13 cellular contexts compared by ENCODE assay signal in the genomic region with DNA sequence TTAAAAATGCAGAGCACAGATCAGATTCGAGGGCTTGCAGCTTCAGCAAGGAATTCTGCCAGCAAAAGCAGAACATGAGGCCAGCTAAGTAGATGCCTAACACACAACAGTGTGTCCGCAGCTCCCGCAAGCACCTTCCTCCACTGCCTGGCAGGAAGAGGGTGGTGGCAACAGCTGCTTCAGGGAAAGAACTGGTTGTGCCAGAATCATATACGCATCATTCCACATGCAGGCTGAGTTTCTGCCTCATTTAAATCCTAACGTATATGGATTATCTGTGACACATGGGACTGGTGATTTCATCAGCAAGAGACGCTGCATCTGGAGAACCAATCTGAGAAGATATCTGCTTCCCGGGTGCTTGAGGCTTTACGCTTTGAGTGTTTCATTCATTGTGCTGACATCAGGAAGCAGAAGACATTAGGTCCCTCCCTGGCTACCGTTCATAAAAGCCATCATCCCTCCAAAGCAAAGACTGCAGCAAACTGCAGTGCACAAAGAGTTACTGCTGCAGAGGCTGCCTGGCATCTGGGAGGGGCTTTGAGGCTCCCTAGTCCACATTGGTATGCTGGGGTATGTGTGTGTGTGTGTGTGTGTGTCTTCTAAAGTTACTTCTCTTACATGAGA.
A peak's percentile ranks its signal among the peaks of the same experiment; 100 is the strongest.
DNase-seq lines count a peak whose midpoint lies in the region; ATAC-seq and TF ChIP-seq lines count a peak whose summit lies in the region.
"Had no signal": no experiment of that assay in that cellular context is flagged by ENCODE, and none has a peak within 500 bp of the region (broad histone marks: within the 10 kb centered on the region; RNA-seq: fewer than 3 reads in every experiment).

No MANE protein-coding gene starts in this region.

- no peak overlapping the region for H2AK5ac ChIP-seq in IMR-90 (ENCODE audit: low read depth, low read length)

- TF ChIP-seq EP300 in gastroesophageal sphincter (IDR thresholded peaks at IDR 0.05) = no peak

- CTCF ChIA-PET in IMR-90 (lab: Yijun Ruan, JAX) (no interaction called here), PC-3 (lab: Charles Lee) (no interaction called here)
- CTCF ChIA-PET in activated CD4-positive, alpha-beta memory T cell treated with anti-CD3 and anti-CD28 coated beads for 36 hours (lab: Charles Lee) = no interaction called here

- H3K9ac ChIP-seq in IMR-90 (ENCODE audit: low read depth, low read length) = no peak overlapping the region
- H3K9ac ChIP-seq in PC-3 (ENCODE audit: low read length) = no peak overlapping the region

- no peaks in the 10 kb centered on the region for H3K4me1 Mint-ChIP-seq in activated CD4-positive, alpha-beta memory T cell treated with anti-CD3 and anti-CD28 coated beads for 36 hours (ENCODE audit: low read depth)

- no peak overlapping the region for H2BK120ac ChIP-seq in IMR-90 (ENCODE audit: low read depth, low read length)

- DNase-seq in IMR-90 (peak; percentile 7), PC-3 (peak; percentile 46), retina (peak; percentile 67), dermis blood vessel endothelial cell (no peak), cerebellar nuclear complex (lab: John Stamatoyannopoulos, UW) (no peak)
- DNase-seq in activated CD4-positive, alpha-beta memory T cell treated with anti-CD3 and anti-CD28 coated beads for 36 hours = no peak
- no peak for DNase-seq in activated CD8-positive, alpha-beta memory T cell treated with anti-CD3 and anti-CD28 coated beads, Interleukin-2, amount 50 U/mL, for 48 hours
- DNase-seq: amniotic stem cell; effector memory CD8-positive, alpha-beta T cell; GOT3; NCI-H1436 treated with DMSO at 0.1 percent for 48 hours; right lobe of liver had no signal

- no peaks in the 10 kb centered on the region for H3K79me1 ChIP-seq in IMR-90 (ENCODE audit: low read depth in 1 of 2, low read length in 2 of 2)

- H2BK15ac ChIP-seq in IMR-90 (ENCODE audit: low read depth, low read length) = no peak overlapping the region

- TF ChIP-seq CTCF in IMR-90 (conservative IDR thresholded peaks at IDR 0.05; ENCODE audit: low read depth, low read length) (no peak), PC-3 (conservative IDR thresholded peaks at IDR 0.05; ENCODE audit: low read depth, low read length) (no peak), gastroesophageal sphincter (IDR thresholded peaks at IDR 0.05) (no peak)

- no peak overlapping the region for H3K56ac ChIP-seq in IMR-90 (ENCODE audit: extremely low read depth, insufficient read depth, low read length)

- no peak overlapping the region for H4K8ac ChIP-seq in IMR-90 (ENCODE audit: low read depth in 2 of 2, low read length in 2 of 2)

- no peak overlapping the region for H4K5ac ChIP-seq in IMR-90 (ENCODE audit: low read depth, low read length)

- TF ChIP-seq POLR2A in IMR-90 (IDR thresholded peaks at IDR 0.05; ENCODE audit: low read depth, low read length) = no peak
- no peak for TF ChIP-seq POLR2A in gastroesophageal sphincter (IDR thresholded peaks at IDR 0.05)

- H3K79me2 ChIP-seq in PC-3 (ENCODE audit: low read length) = no peaks in the 10 kb centered on the region

- H3K27me3 ChIP-seq in IMR-90 (ENCODE audit: control insufficient read depth, insufficient read depth, low read length) (no peaks in the 10 kb centered on the region), PC-3 (ENCODE audit: low read length) (peaks cover 6% of the 10 kb centered on the region; the same call in 1 of the 2 replicates), gastroesophageal sphincter (no peaks in the 10 kb centered on the region)
- H3K27me3 ChIP-seq: right lobe of liver had no signal

- H3K27ac ChIP-seq in IMR-90 (ENCODE audit: insufficient read depth, low read length) = no peak overlapping the region
- peak overlapping the region; percentile 25; the same call in 1 of the 2 replicates for H3K27ac ChIP-seq in PC-3 (ENCODE audit: low read length)
- peak overlapping the region in 3 of 4 donors; percentile 6 to 58 (median 23) for H3K27ac ChIP-seq in gastroesophageal sphincter
- H3K27ac ChIP-seq: right lobe of liver had no signal

- H4K20me1 ChIP-seq in IMR-90 (ENCODE audit: insufficient read depth, low read length) = no peaks in the 10 kb centered on the region
- H4K20me1 ChIP-seq in PC-3 (ENCODE audit: low read length) = no peaks in the 10 kb centered on the region

- H3K23ac ChIP-seq in IMR-90 (ENCODE audit: low read depth, low read length) = no peak overlapping the region

- no peaks in the 10 kb centered on the region for H3K36me3 ChIP-seq in IMR-90 (ENCODE audit: control insufficient read depth, insufficient read depth, low read length)
- no peaks in the 10 kb centered on the region for H3K36me3 ChIP-seq in PC-3 (ENCODE audit: low read depth, low read length)
- H3K36me3 ChIP-seq in gastroesophageal sphincter = peaks cover 0 to 15% of the 10 kb centered on the region in 2 donors
- H3K36me3 ChIP-seq: right lobe of liver had no signal

- H3K9me3 Mint-ChIP-seq in activated CD4-positive, alpha-beta memory T cell treated with anti-CD3 and anti-CD28 coated beads for 36 hours = no peaks in the 10 kb centered on the region

- intact Hi-C loops in IMR-90 (cut with micrococcal nuclease) = no loop called here
- intact Hi-C loops in PC-3 (cut with micrococcal nuclease) = no loop called here
- intact Hi-C loops in activated CD4-positive, alpha-beta memory T cell treated with anti-CD3 and anti-CD28 coated beads for 36 hours (cut with micrococcal nuclease) = no loop called here

- ATAC-seq in IMR-90 (ENCODE audit: low read depth) (no peak), PC-3 (no peak), gastroesophageal sphincter (no peak)
- ATAC-seq: effector memory CD8-positive, alpha-beta T cell had no signal

- H2BK5ac ChIP-seq in IMR-90 (ENCODE audit: low read depth, low read length, poor library complexity, severe bottlenecking) = no peak overlapping the region

- H3K9me3 ChIP-seq in IMR-90 (ENCODE audit: control insufficient read depth, insufficient read depth, low read length) (no peaks in the 10 kb centered on the region), PC-3 (ENCODE audit: low read length) (no peaks in the 10 kb centered on the region), gastroesophageal sphincter (no peaks in the 10 kb centered on the region)
- H3K9me3 ChIP-seq: right lobe of liver had no signal

- H3K4me3 Mint-ChIP-seq in activated CD4-positive, alpha-beta memory T cell treated with anti-CD3 and anti-CD28 coated beads for 36 hours = no peak overlapping the region
- H3K4me3 Mint-ChIP-seq: effector memory CD8-positive, alpha-beta T cell had no signal

- H3K4me1 ChIP-seq in IMR-90 (ENCODE audit: control insufficient read depth, insufficient read depth, low read length) = no peaks in the 10 kb centered on the region
- peaks cover 9% of the 10 kb centered on the region for H3K4me1 ChIP-seq in PC-3 (ENCODE audit: insufficient read depth, low read length)
- peaks cover 9 to 79% (median 18%) of the 10 kb centered on the region in 3 donors for H3K4me1 ChIP-seq in gastroesophageal sphincter
- H3K4me1 ChIP-seq: right lobe of liver had no signal

- no TSS peak for BruUV-seq in IMR-90 (replicated peaks; lab: Mats Ljungman, UMichigan)
- no TSS peak for BruUV-seq in PC-3 (replicated peaks; lab: Mats Ljungman, UMichigan)

- H3K4ac ChIP-seq in IMR-90 (ENCODE audit: low read depth, low read length) = no peak overlapping the region

- H2AK9ac ChIP-seq in IMR-90 (replicated peaks; ENCODE audit: low read depth, low read length, poor library complexity) = no peak overlapping the region

- no peaks in the 10 kb centered on the region for H3K36me3 Mint-ChIP-seq in activated CD4-positive, alpha-beta memory T cell treated with anti-CD3 and anti-CD28 coated beads for 36 hours

- in situ Hi-C loops in IMR-90 (cut with MboI; ENCODE audit: low sequenced_read_pairs) = no loop called here

- no peak overlapping the region for H3K27ac Mint-ChIP-seq in activated CD4-positive, alpha-beta memory T cell treated with anti-CD3 and anti-CD28 coated beads for 36 hours
- H3K27ac Mint-ChIP-seq: effector memory CD8-positive, alpha-beta T cell had no signal

- no peak for TF ChIP-seq RAD21 in IMR-90 (IDR thresholded peaks at IDR 0.05; ENCODE audit: low read length)

- H3K14ac ChIP-seq in IMR-90 (replicated peaks; ENCODE audit: low read depth, low read length) = no peak overlapping the region

- H4K91ac ChIP-seq in IMR-90 (ENCODE audit: insufficient read depth, low read depth, low read length) = no peak overlapping the region

- no peak overlapping the region for H2BK20ac ChIP-seq in IMR-90 (ENCODE audit: low read depth, low read length)

- H2AFZ ChIP-seq in IMR-90 (replicated peaks; ENCODE audit: low read length, poor library complexity) = peak overlapping the region; percentile 24
- 0 out of 2 replicates have a peak overlapping the region, but pooled peaks have one; percentile 14 for H2AFZ ChIP-seq in PC-3 (ENCODE audit: low read length)

- POLR2A ChIA-PET in IMR-90 (lab: Charles Lee; ENCODE audit: unreplicated experiment) = no interaction called here
- POLR2A ChIA-PET in PC-3 (lab: Charles Lee; ENCODE audit: unreplicated experiment) = no interaction called here
- POLR2A ChIA-PET in activated CD4-positive, alpha-beta memory T cell treated with anti-CD3 and anti-CD28 coated beads for 36 hours (lab: Charles Lee) = no interaction called here

- H3K27me3 Mint-ChIP-seq in activated CD4-positive, alpha-beta memory T cell treated with anti-CD3 and anti-CD28 coated beads for 36 hours = no peaks in the 10 kb centered on the region
- H3K27me3 Mint-ChIP-seq: effector memory CD8-positive, alpha-beta T cell had no signal

- H3K9me1 ChIP-seq in IMR-90 (ENCODE audit: insufficient read depth, low read length) = no peaks in the 10 kb centered on the region

- dilution Hi-C loops in IMR-90 (cut with HindIII; ENCODE audit: low sequenced_read_pairs, unreplicated experiment) = no loop called here

- 29% methylated on average over 4 of the region's 9 CpGs; no CpG with 5 or more reads in 1 of the 2 experiments for WGBS in IMR-90 (ENCODE audit: extremely low coverage in 2 of 2, insufficient read length in 1 of 2), 2 experiments
- 0 to 41% methylated on average over 1 to 5 of the region's 9 CpGs for WGBS in gastroesophageal sphincter (ENCODE audit: low coverage in 1 of 2), 2 donors

- H3K18ac ChIP-seq in IMR-90 (ENCODE audit: low read depth, low read length) = no peak overlapping the region

- H3K4me3 ChIP-seq in IMR-90 (ENCODE audit: insufficient read depth, low read depth, low read length) = no peak overlapping the region
- no peak overlapping the region for H3K4me3 ChIP-seq in PC-3 (ENCODE audit: low read length)
- no peak overlapping the region for H3K4me3 ChIP-seq in gastroesophageal sphincter
- H3K4me3 ChIP-seq: right lobe of liver had no signal

- H3K9me2 ChIP-seq in PC-3 (replicated peaks; ENCODE audit: low read length) = no peaks in the 10 kb centered on the region

- H3F3A ChIP-seq in PC-3 (ENCODE audit: low read length, unreplicated experiment) = no peaks in the 10 kb centered on the region

- H3K4me2 ChIP-seq in IMR-90 (ENCODE audit: low read depth, low read length) (no peak overlapping the region; the same call in 1 of the 2 replicates), PC-3 (ENCODE audit: low read length) (peak overlapping the region; percentile 38)

TF ChIP-seq in IMR-90, 13 proteins besides CTCF, POLR2A, EP300 and RAD21 (continues in another document):
- TF ChIP-seq MAZ (IDR thresholded peaks at IDR 0.05; ENCODE audit: borderline replicate concordance, low read depth, low read length) = no peak

Comparison
In these comparisons a context has a peak if more than half of its experiments do, and no peak if none do; other contexts are left out.
1. DNase-seq: peak in IMR-90 (single experiment), PC-3 (single experiment) and retina (single experiment); none in dermis blood vessel endothelial cell (single experiment), activated CD4-positive, alpha-beta memory T cell treated with anti-CD3 and anti-CD28 coated beads for 36 hours (single experiment), activated CD8-positive, alpha-beta memory T cell treated with anti-CD3 and anti-CD28 coated beads, Interleukin-2, amount 50 U/mL, for 48 hours (single experiment) and cerebellar nuclear complex (0 of 2).